ENCODE assay signal across 10 cellular contexts in genomic region chr1:24925082-24925779, GRCh38. TPM values are rescaled to one million over a fixed set of nuclear protein-coding genes. Genes with fewer than 3 reads are reported as not detected.
DNase-seq lines count a peak whose midpoint lies in the region; ATAC-seq and TF ChIP-seq lines count a peak whose summit lies in the region.
"Had no signal": no experiment of that assay in that cellular context is flagged by ENCODE, and none has a peak within 500 bp of the region (broad histone marks: within the 10 kb centered on the region; RNA-seq: fewer than 3 reads in every experiment).

No MANE protein-coding gene starts in this region.

- H2AK5ac ChIP-seq in IMR-90 (ENCODE audit: low read depth, low read length) = no peak overlapping the region

- no peak for TF ChIP-seq RAD21 in IMR-90 (IDR thresholded peaks at IDR 0.05; ENCODE audit: low read length)

- H3K9me3 ChIP-seq in IMR-90 (ENCODE audit: control insufficient read depth, insufficient read depth, low read length) (peaks cover 2% of the 10 kb centered on the region; the same call in 1 of the 2 replicates), GM23248 (ENCODE audit: low read depth) (no peaks in the 10 kb centered on the region)
- H3K9me3 ChIP-seq in effector memory CD4-positive, alpha-beta T cell (ENCODE audit: control insufficient read depth, low read length) = no peaks in the 10 kb centered on the region
- H3K9me3 ChIP-seq: right lobe of liver had no signal

- H3K36me3 ChIP-seq in IMR-90 (ENCODE audit: control insufficient read depth, insufficient read depth, low read length) (no peaks in the 10 kb centered on the region), GM23248 (ENCODE audit: low read depth) (no peaks in the 10 kb centered on the region)
- H3K36me3 ChIP-seq in effector memory CD4-positive, alpha-beta T cell (ENCODE audit: control insufficient read depth, insufficient read depth, low read length) = peaks cover 29% of the 10 kb centered on the region
- H3K36me3 ChIP-seq: right lobe of liver had no signal

- no peak overlapping the region for H4K5ac ChIP-seq in IMR-90 (ENCODE audit: low read depth, low read length)

- H3K4me2 ChIP-seq in IMR-90 (ENCODE audit: low read depth, low read length) = no peak overlapping the region
- no peak overlapping the region for H3K4me2 ChIP-seq in GM23248 (ENCODE audit: unreplicated experiment)

- peaks cover 12% of the 10 kb centered on the region; the same call in 1 of the 2 replicates for H3F3A ChIP-seq in GM23248 (ENCODE audit: insufficient read depth)

- POLR2A ChIA-PET in IMR-90 (lab: Charles Lee; ENCODE audit: unreplicated experiment) = no interaction called here

- peaks cover 14% of the 10 kb centered on the region for H3K9me1 ChIP-seq in IMR-90 (ENCODE audit: insufficient read depth, low read length)

- no peak overlapping the region for H3K4ac ChIP-seq in IMR-90 (ENCODE audit: low read depth, low read length)

- H3K4me1 ChIP-seq in IMR-90 (ENCODE audit: control insufficient read depth, insufficient read depth, low read length) (no peaks in the 10 kb centered on the region), GM23248 (ENCODE audit: insufficient read depth) (peaks cover 5% of the 10 kb centered on the region)
- peaks cover 76% of the 10 kb centered on the region for H3K4me1 ChIP-seq in effector memory CD4-positive, alpha-beta T cell (ENCODE audit: control insufficient read depth, insufficient read depth, low read length, poor library complexity, severe bottlenecking)
- H3K4me1 ChIP-seq: right lobe of liver had no signal

- CTCF ChIA-PET in IMR-90 (lab: Yijun Ruan, JAX) = interaction anchor here (0.7 kb wide), 1 partner anchor 1746 kb away, joined by 5 read pairs; no protein-coding TSS in a partner anchor

- no peak overlapping the region for H2BK120ac ChIP-seq in IMR-90 (ENCODE audit: low read depth, low read length)

- H2BK15ac ChIP-seq in IMR-90 (ENCODE audit: low read depth, low read length) = no peak overlapping the region

- H3K79me2 ChIP-seq in GM23248 (ENCODE audit: insufficient read depth) = no peaks in the 10 kb centered on the region

- TF ChIP-seq POLR2A in IMR-90 (IDR thresholded peaks at IDR 0.05; ENCODE audit: low read depth, low read length) = no peak

- no peak overlapping the region for H3K23ac ChIP-seq in IMR-90 (ENCODE audit: low read depth, low read length)

- H2BK5ac ChIP-seq in IMR-90 (ENCODE audit: low read depth, low read length, poor library complexity, severe bottlenecking) = no peak overlapping the region

- ATAC-seq in IMR-90 (ENCODE audit: low read depth) (no peak), GM21423 (IDR thresholded peaks at IDR 0.05; ENCODE audit: unreplicated experiment) (no peak), GM18867 (IDR thresholded peaks at IDR 0.05; ENCODE audit: unreplicated experiment) (no peak), GM21447 (IDR thresholded peaks at IDR 0.05; ENCODE audit: unreplicated experiment) (no peak)

- H3K9me2 ChIP-seq in GM23248 (ENCODE audit: insufficient read depth) = no peaks in the 10 kb centered on the region

- H3K4me3 ChIP-seq in IMR-90 (ENCODE audit: insufficient read depth, low read depth, low read length) = no peak overlapping the region
- H3K4me3 ChIP-seq in effector memory CD4-positive, alpha-beta T cell (ENCODE audit: insufficient read depth, low read depth, low read length, poor library complexity, severe bottlenecking) = peak overlapping the region; percentile 91
- no peak overlapping the region for H3K4me3 ChIP-seq in GM23248
- H3K4me3 ChIP-seq: right lobe of liver had no signal

- no peak overlapping the region for H3K14ac ChIP-seq in IMR-90 (replicated peaks; ENCODE audit: low read depth, low read length)

- 63% methylated on average over 5 of the region's 10 CpGs; no CpG with 5 or more reads in 1 of the 2 experiments for WGBS in IMR-90 (ENCODE audit: extremely low coverage in 2 of 2, insufficient read length in 1 of 2), 2 experiments
- WGBS in GM23248 (ENCODE audit: low coverage in 1 of 2, low lambda C conversion rate in 2 of 2, missing lambda C conversion rate in 2 of 2), 2 experiments = 88 to 93% methylated on average over 9 to 10 of the region's 10 CpGs

- H3K79me1 ChIP-seq in IMR-90 (ENCODE audit: low read depth in 1 of 2, low read length in 2 of 2) = no peaks in the 10 kb centered on the region

- no peak overlapping the region for H4K8ac ChIP-seq in IMR-90 (ENCODE audit: low read depth in 2 of 2, low read length in 2 of 2)

- dilution Hi-C loops in IMR-90 (cut with HindIII; ENCODE audit: low sequenced_read_pairs, unreplicated experiment) = no loop called here

- TF ChIP-seq CTCF in IMR-90 (conservative IDR thresholded peaks at IDR 0.05; ENCODE audit: low read depth, low read length) = no peak

- H3K18ac ChIP-seq in IMR-90 (ENCODE audit: low read depth, low read length) = no peak overlapping the region

- H4K20me1 ChIP-seq in IMR-90 (ENCODE audit: insufficient read depth, low read length) (peaks cover 10% of the 10 kb centered on the region), GM23248 (ENCODE audit: insufficient read depth) (no peaks in the 10 kb centered on the region)

- H3K9ac ChIP-seq in IMR-90 (ENCODE audit: low read depth, low read length) = no peak overlapping the region
- H3K9ac ChIP-seq in GM23248 = no peak overlapping the region

- DNase-seq in IMR-90 = no peak
- peak; percentile 91 for DNase-seq in activated CD8-positive, alpha-beta memory T cell treated with anti-CD3 and anti-CD28 coated beads for 24 hours
- DNase-seq in effector memory CD4-positive, alpha-beta T cell = peak; percentile 86 to 91 (median 90)
- DNase-seq in stimulated activated CD8-positive, alpha-beta memory T cell treated with anti-CD3 and anti-CD28 coated beads, Interleukin-4, amount 100 ng/mL, for 4 hours (ENCODE audit: low read depth in 2 of 2, low spot score in 1 of 2) = peak; percentile 77 to 83
- DNase-seq in GM23248 = no peak
- DNase-seq: right lobe of liver had no signal

- BruUV-seq in IMR-90 (replicated peaks; lab: Mats Ljungman, UMichigan) = no TSS peak

- intact Hi-C loops in IMR-90 (cut with micrococcal nuclease) = no loop called here

- no peak overlapping the region for H4K91ac ChIP-seq in IMR-90 (ENCODE audit: insufficient read depth, low read depth, low read length)

- H3K27me3 ChIP-seq in IMR-90 (ENCODE audit: control insufficient read depth, insufficient read depth, low read length) (peaks cover 69% of the 10 kb centered on the region), GM23248 (replicated peaks; ENCODE audit: insufficient read depth) (no peaks in the 10 kb centered on the region; the same call in 1 of the 2 replicates)
- H3K27me3 ChIP-seq in effector memory CD4-positive, alpha-beta T cell (replicated peaks; ENCODE audit: control insufficient read depth, insufficient read depth, low read length, poor library complexity, severe bottlenecking) = no peaks in the 10 kb centered on the region

- H2AK9ac ChIP-seq in IMR-90 (replicated peaks; ENCODE audit: low read depth, low read length, poor library complexity) = no peak overlapping the region

- in situ Hi-C loops in IMR-90 (cut with MboI; ENCODE audit: low sequenced_read_pairs) (no loop called here), GM23248 (cut with MboI) (no loop called here)

- peak overlapping the region; percentile 29; the same call in 1 of the 2 replicates for H2BK20ac ChIP-seq in IMR-90 (ENCODE audit: low read depth, low read length)

- peak overlapping the region; percentile 9 for H2AFZ ChIP-seq in IMR-90 (replicated peaks; ENCODE audit: low read length, poor library complexity)
- H2AFZ ChIP-seq in GM23248 = no peak overlapping the region

- no peak overlapping the region for H3K56ac ChIP-seq in IMR-90 (ENCODE audit: extremely low read depth, insufficient read depth, low read length)

- H3K27ac ChIP-seq in IMR-90 (ENCODE audit: insufficient read depth, low read length) = no peak overlapping the region
- H3K27ac ChIP-seq in effector memory CD4-positive, alpha-beta T cell (ENCODE audit: insufficient read depth, low read length, poor library complexity, severe bottlenecking) = peak overlapping the region; percentile 96
- H3K27ac ChIP-seq in GM23248 = no peak overlapping the region
- H3K27ac ChIP-seq: right lobe of liver had no signal

TF ChIP-seq in IMR-90, 13 proteins besides CTCF, POLR2A, EP300 and RAD21:
- TF ChIP-seq MXI1 (IDR thresholded peaks at IDR 0.05; ENCODE audit: borderline replicate concordance, low read depth, low read length) = no peak
- no peak for TF ChIP-seq FOS (IDR thresholded peaks at IDR 0.05; ENCODE audit: low read depth, low read length)
- TF ChIP-seq, protein P1, sequence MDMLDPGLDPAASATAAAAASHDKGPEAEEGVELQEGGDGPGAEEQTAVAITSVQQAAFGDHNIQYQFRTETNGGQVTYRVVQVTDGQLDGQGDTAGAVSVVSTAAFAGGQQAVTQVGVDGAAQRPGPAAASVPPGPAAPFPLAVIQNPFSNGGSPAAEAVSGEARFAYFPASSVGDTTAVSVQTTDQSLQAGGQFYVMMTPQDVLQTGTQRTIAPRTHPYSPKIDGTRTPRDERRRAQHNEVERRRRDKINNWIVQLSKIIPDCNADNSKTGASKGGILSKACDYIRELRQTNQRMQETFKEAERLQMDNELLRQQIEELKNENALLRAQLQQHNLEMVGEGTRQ (IDR thresholded peaks at IDR 0.05; ENCODE audit: low read depth, low read length) = no peak

RNA-seq across cellular contexts. Expression of gene RUNX3, which starts 4.8 kb away (rescaled TPM):
- total RNA-seq in IMR-90 (2012; rRNA removed) = not detected in 2 replicates
- polyA plus RNA-seq in IMR-90 (2012; rRNA removed) (0.07 TPM in 2 replicates), GM23248 (2016; fragmentation: Nextera tagmentation; extraction: Ambion mirVana) (1.3 and 1.4 TPM in 2 replicates)
- polyA plus RNA-seq in IMR-90 (2012; cell fraction: cytosol; rRNA removed) = 0.01 and 0.04 TPM in 2 replicates
- polyA plus RNA-seq in IMR-90 (2012; cell fraction: nucleus; rRNA removed; ENCODE audit: low replicate concordance) = 0.02 TPM in 1 of 2 replicates, not detected in the other
- 0.43 and 2.7 TPM in 2 replicates for total RNA-seq in GM23248 (2014; rRNA removed; shearing (Covaris generic))
- total RNA-seq: LHCN-M2 had no signal

Comparison
In these comparisons a context has a peak if more than half of its experiments do, and no peak if none do; other contexts are left out.
1. DNase-seq: peak in activated CD8-positive, alpha-beta memory T cell treated with anti-CD3 and anti-CD28 coated beads for 24 hours (single experiment), effector memory CD4-positive, alpha-beta T cell (3 of 3) and stimulated activated CD8-positive, alpha-beta memory T cell treated with anti-CD3 and anti-CD28 coated beads, Interleukin-4, amount 100 ng/mL, for 4 hours (2 of 2); none in IMR-90 (single experiment) and GM23248 (single experiment).